Comparison of ENCODE assay signal across 8 cellular contexts in the genomic region with DNA sequence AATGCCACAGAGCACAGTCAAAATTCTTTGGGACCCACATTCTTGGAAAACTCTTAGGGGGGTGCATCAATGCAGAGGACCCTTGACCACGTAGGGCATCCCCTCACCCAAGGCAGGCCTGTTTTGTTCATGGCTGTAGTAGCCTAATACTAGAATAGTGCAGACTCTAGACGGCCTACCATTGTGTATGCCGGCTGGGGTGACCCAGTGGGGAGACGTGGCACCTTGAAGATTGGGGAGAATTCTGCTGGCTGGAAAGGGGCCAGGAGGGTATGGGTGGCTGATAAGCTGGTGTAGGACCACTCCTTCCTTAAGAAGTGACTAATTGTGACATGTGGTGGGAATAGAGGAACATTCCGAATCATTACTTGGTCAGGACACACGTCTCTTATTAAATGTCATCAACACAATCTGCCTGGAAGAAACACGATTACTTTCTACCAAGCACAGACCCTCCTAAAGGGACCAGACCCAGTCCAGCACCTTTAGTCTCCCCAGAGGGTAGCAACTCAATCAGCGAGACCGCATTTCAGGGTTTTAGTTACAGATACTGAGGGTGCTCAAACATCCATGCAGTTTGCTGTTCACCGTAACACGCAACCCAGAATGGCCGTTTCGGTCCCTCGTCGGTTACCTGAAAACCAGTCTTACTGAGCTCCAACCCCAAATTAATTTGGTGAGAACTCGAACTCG. TPM values are rescaled to one million over a fixed set of nuclear protein-coding genes. Genes with fewer than 3 reads are reported as not detected.
A peak's percentile ranks its signal among the peaks of the same experiment; 100 is the strongest.
DNase-seq lines count a peak whose midpoint lies in the region; ATAC-seq and TF ChIP-seq lines count a peak whose summit lies in the region.

No MANE protein-coding gene starts in this region.

- no peak for TF ChIP-seq CTCF in HEK293 (tag by site-specific recombination; IDR thresholded peaks at IDR 0.05)
- TF ChIP-seq CTCF in activated CD8-positive, alpha-beta T cell treated with anti-CD3 and anti-CD28 coated beads for 36 hours (IDR thresholded peaks at IDR 0.05): no peak
- no peak for TF ChIP-seq CTCF in GM10266 (IDR thresholded peaks at IDR 0.05; ENCODE audit: control insufficient read depth, insufficient read depth, low read depth, missing control alignments)

- peak overlapping the region; percentile 92 for H3K27ac Mint-ChIP-seq in activated CD8-positive, alpha-beta T cell treated with anti-CD3 and anti-CD28 coated beads for 36 hours
- H3K27ac Mint-ChIP-seq in stimulated activated naive CD8-positive, alpha-beta T cell treated with anti-CD3 and anti-CD28 coated beads, Interleukin-15, amount 100 ng/mL, for 72 hours: peak overlapping the region; percentile 93 to 98

- H3K9me3 Mint-ChIP-seq in activated CD8-positive, alpha-beta T cell treated with anti-CD3 and anti-CD28 coated beads for 36 hours: peaks cover 7% of the 10 kb centered on the region
- peaks cover 8 to 9% of the 10 kb centered on the region in 2 donors for H3K9me3 Mint-ChIP-seq in stimulated activated naive CD8-positive, alpha-beta T cell treated with anti-CD3 and anti-CD28 coated beads, Interleukin-15, amount 100 ng/mL, for 72 hours

- POLR2A ChIA-PET in HEK293 (lab: Yijun Ruan, JAX): no interaction called here
- POLR2A ChIA-PET in activated CD8-positive, alpha-beta T cell treated with anti-CD3 and anti-CD28 coated beads for 36 hours (lab: Charles Lee): interaction anchor here (0.9 to 3.4 kb wide), 13 partner anchors 19 to 111 kb away, joined by 3 to 23 read pairs (median 4); no protein-coding TSS in a partner anchor

- H3K36me3 Mint-ChIP-seq in activated CD8-positive, alpha-beta T cell treated with anti-CD3 and anti-CD28 coated beads for 36 hours (ENCODE audit: low read depth): peaks cover 13% of the 10 kb centered on the region

- H3K9me3 ChIP-seq in HEK293 (ENCODE audit: control insufficient read depth, insufficient read depth, low read depth, low read length) (no peaks in the 10 kb centered on the region), iPS-15b (ENCODE audit: control insufficient read depth, insufficient read depth, low read length) (peaks cover 3% of the 10 kb centered on the region)

- H3K4me1 ChIP-seq in HEK293 (ENCODE audit: control insufficient read depth, insufficient read depth, low read length) (no peaks in the 10 kb centered on the region), iPS-15b (ENCODE audit: control insufficient read depth, insufficient read depth, low read length) (peaks cover 10% of the 10 kb centered on the region)

- H3K4me3 Mint-ChIP-seq in activated CD8-positive, alpha-beta T cell treated with anti-CD3 and anti-CD28 coated beads for 36 hours: peak overlapping the region; percentile 86
- peak overlapping the region; percentile 94 to 96 for H3K4me3 Mint-ChIP-seq in stimulated activated naive CD8-positive, alpha-beta T cell treated with anti-CD3 and anti-CD28 coated beads, Interleukin-15, amount 100 ng/mL, for 72 hours

- CTCF ChIA-PET in HEK293 (lab: Yijun Ruan, JAX): interaction anchor here (0.7 to 0.9 kb wide), 3 partner anchors 110 to 164 kb away, joined by 3 read pairs; no protein-coding TSS in a partner anchor
- CTCF ChIA-PET in activated CD8-positive, alpha-beta T cell treated with anti-CD3 and anti-CD28 coated beads for 36 hours (lab: Charles Lee): interaction anchor here (1.0 to 2.3 kb wide), 10 partner anchors 17 to 166 kb away, joined by 3 to 8 read pairs (median 4); no protein-coding TSS in a partner anchor

- peaks cover 52% of the 10 kb centered on the region for H3K4me1 Mint-ChIP-seq in activated CD8-positive, alpha-beta T cell treated with anti-CD3 and anti-CD28 coated beads for 36 hours (ENCODE audit: low read depth)
- H3K4me1 Mint-ChIP-seq in stimulated activated naive CD8-positive, alpha-beta T cell treated with anti-CD3 and anti-CD28 coated beads, Interleukin-15, amount 100 ng/mL, for 72 hours: peaks cover 59% of the 10 kb centered on the region

- H3K4me3 ChIP-seq in HEK293 (ENCODE audit: low read depth, low read length) (peak overlapping the region; percentile 60), iPS-15b (ENCODE audit: low read depth, low read length) (peak overlapping the region; percentile 66)

- no peak for DNase-seq in activated CD8-positive, alpha-beta T cell treated with anti-CD3 and anti-CD28 coated beads for 36 hours
- DNase-seq in stimulated activated naive CD8-positive, alpha-beta T cell treated with anti-CD3 and anti-CD28 coated beads, Interleukin-15, amount 100 ng/mL, for 72 hours: no peak
- DNase-seq in GM10266 (ENCODE audit: extremely low spot score): no peak
- DNase-seq in COR-L47 (lab: John Stamatoyannopoulos, UW): no peak

- no peak for ATAC-seq in activated CD8-positive, alpha-beta T cell treated with anti-CD3 and anti-CD28 coated beads for 36 hours
- no peak for ATAC-seq in stimulated activated naive CD8-positive, alpha-beta T cell treated with anti-CD3 and anti-CD28 coated beads, Interleukin-15, amount 100 ng/mL, for 72 hours
- ATAC-seq in GM19035 (IDR thresholded peaks at IDR 0.05; ENCODE audit: unreplicated experiment) (no peak), HG02678 (IDR thresholded peaks at IDR 0.05; ENCODE audit: unreplicated experiment) (no peak)

- no peak overlapping the region; the same call in 1 of the 2 replicates for H3K27ac ChIP-seq in HEK293 (ENCODE audit: extremely low read depth, low read depth, low read length)

- no peaks in the 10 kb centered on the region for H3K27me3 Mint-ChIP-seq in activated CD8-positive, alpha-beta T cell treated with anti-CD3 and anti-CD28 coated beads for 36 hours
- H3K27me3 Mint-ChIP-seq in stimulated activated naive CD8-positive, alpha-beta T cell treated with anti-CD3 and anti-CD28 coated beads, Interleukin-15, amount 100 ng/mL, for 72 hours: no peaks in the 10 kb centered on the region

- no peaks in the 10 kb centered on the region for H3K36me3 ChIP-seq in HEK293 (ENCODE audit: control insufficient read depth in 2 of 2, insufficient read depth in 1 of 2, low read length in 2 of 2)
- H3K36me3 ChIP-seq in iPS-15b (ENCODE audit: control insufficient read depth, insufficient read depth, low read length): no peaks in the 10 kb centered on the region

- intact Hi-C loops in activated CD8-positive, alpha-beta T cell treated with anti-CD3 and anti-CD28 coated beads for 36 hours (cut with micrococcal nuclease): no loop called here

- peaks cover 17% of the 10 kb centered on the region for H3K27me3 ChIP-seq in iPS-15b (ENCODE audit: control insufficient read depth, insufficient read depth, low read length)

- peak overlapping the region; percentile 54 for H3K9ac ChIP-seq in iPS-15b (ENCODE audit: low read depth, low read length)

TF ChIP-seq in HEK293, 187 proteins besides CTCF, POLR2A, EP300 and RAD21 (continues in another document):
- no peak for TF ChIP-seq ZNF391 (tag by site-specific recombination; IDR thresholded peaks at IDR 0.05; ENCODE audit: borderline replicate concordance, low read depth)
- TF ChIP-seq HOXC10 (CRISPR knock-in tag; IDR thresholded peaks at IDR 0.05): no peak
- TF ChIP-seq, protein P1, sequence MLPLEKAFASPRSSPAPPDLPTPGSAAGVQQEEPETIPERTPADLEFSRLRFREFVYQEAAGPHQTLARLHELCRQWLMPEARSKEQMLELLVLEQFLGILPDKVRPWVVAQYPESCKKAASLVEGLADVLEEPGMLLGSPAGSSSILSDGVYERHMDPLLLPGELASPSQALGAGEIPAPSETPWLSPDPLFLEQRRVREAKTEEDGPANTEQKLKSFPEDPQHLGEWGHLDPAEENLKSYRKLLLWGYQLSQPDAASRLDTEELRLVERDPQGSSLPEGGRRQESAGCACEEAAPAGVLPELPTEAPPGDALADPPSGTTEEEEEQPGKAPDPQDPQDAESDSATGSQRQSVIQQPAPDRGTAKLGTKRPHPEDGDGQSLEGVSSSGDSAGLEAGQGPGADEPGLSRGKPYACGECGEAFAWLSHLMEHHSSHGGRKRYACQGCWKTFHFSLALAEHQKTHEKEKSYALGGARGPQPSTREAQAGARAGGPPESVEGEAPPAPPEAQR (tag by site-specific recombination; IDR thresholded peaks at IDR 0.05): no peak
- no peak for TF ChIP-seq ZNF146 (tag by site-specific recombination; IDR thresholded peaks at IDR 0.05)
- no peak for TF ChIP-seq ZNF747 (tag by site-specific recombination; IDR thresholded peaks at IDR 0.05)
- no peak for TF ChIP-seq KLF16 (tag by site-specific recombination; IDR thresholded peaks at IDR 0.05)
- no peak for TF ChIP-seq ZNF768 (tag by site-specific recombination; IDR thresholded peaks at IDR 0.05)
- no peak for TF ChIP-seq GFI1B (tag by site-specific recombination; IDR thresholded peaks at IDR 0.05)
- TF ChIP-seq ZBTB8A (tag by site-specific recombination; IDR thresholded peaks at IDR 0.05): no peak
- no peak for TF ChIP-seq ZSCAN30 (tag by site-specific recombination; IDR thresholded peaks at IDR 0.05)
- TF ChIP-seq ZNF169 (tag by site-specific recombination; IDR thresholded peaks at IDR 0.05): no peak
- no peak for TF ChIP-seq ZNF248 (tag by site-specific recombination; IDR thresholded peaks at IDR 0.05)
- TF ChIP-seq ZNF16 (tag by site-specific recombination; IDR thresholded peaks at IDR 0.05; ENCODE audit: low read depth): no peak
- no peak for TF ChIP-seq ZNF426 (tag by site-specific recombination; IDR thresholded peaks at IDR 0.05)
- TF ChIP-seq ZNF280D (tag by site-specific recombination; IDR thresholded peaks at IDR 0.05): no peak

RNA-seq across cellular contexts. Expression of gene KLF13, which starts 1.8 kb away (rescaled TPM):
- 100 to 1,000 TPM; 163 to 175 TPM for total RNA-seq in activated CD8-positive, alpha-beta T cell treated with anti-CD3 and anti-CD28 coated beads for 36 hours
